In the genomic region with DNA sequence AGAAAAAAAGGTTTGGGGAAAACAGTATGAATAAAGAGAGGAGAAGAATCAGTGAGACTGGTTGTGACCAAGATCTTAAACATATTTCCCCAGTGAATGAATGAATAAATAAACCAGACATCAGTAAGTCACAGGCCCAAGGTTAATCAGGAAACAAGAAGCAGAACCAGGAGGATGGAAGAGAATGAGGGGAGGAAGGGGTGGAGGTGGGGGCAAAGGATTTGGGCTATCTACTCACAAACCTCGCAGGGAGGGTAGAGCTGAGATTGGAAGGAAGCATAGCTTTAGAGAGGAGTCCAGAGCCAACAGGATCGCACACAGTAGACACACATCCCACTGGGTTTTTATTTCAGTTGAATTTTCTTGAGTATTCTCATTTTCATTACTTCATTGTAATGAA, we compare ENCODE assay signal across 21 cellular contexts. TPM values are rescaled to one million over a fixed set of nuclear protein-coding genes. Genes with fewer than 3 reads are reported as not detected.
DNase-seq lines count a peak whose midpoint lies in the region; ATAC-seq, FAIRE-seq and TF ChIP-seq lines count a peak whose summit lies in the region.
"Had no signal": no experiment of that assay in that cellular context is flagged by ENCODE, and none has a peak within 500 bp of the region (broad histone marks: within the 10 kb centered on the region; RNA-seq: fewer than 3 reads in every experiment).

No MANE protein-coding gene starts in this region.

- H3K27me3 ChIP-seq in CD4-positive, alpha-beta T cell (ENCODE audit: control insufficient read depth, insufficient read depth, low read length): no peaks in the 10 kb centered on the region
- H3K27me3 ChIP-seq in PC-3 (ENCODE audit: low read length) (no peaks in the 10 kb centered on the region), HepG2 (ENCODE audit: control insufficient read depth in 1 of 2, insufficient read depth in 2 of 2, low read length in 2 of 2) (no peaks in the 10 kb centered on the region)
- no peaks in the 10 kb centered on the region for H3K27me3 ChIP-seq in naive thymus-derived CD4-positive, alpha-beta T cell (ENCODE audit: control insufficient read depth in 2 of 2, insufficient read depth in 2 of 2, low read length in 2 of 2)
- H3K27me3 ChIP-seq: BLaER1 treated with 17β-estradiol and CSF1 and Interleukin-3, amounts not matched to agents 10 nM and 100 nM; SJSA1 had no signal

- in situ Hi-C loops in HepG2 (cut with HindIII; ENCODE audit: extremely low pct_ligation_motif_present, low pct_unique_long_range_greater_than_20kb): no loop called here

- no peak for TF ChIP-seq CTCF in CD4-positive, alpha-beta T cell (IDR thresholded peaks at IDR 0.05)
- TF ChIP-seq CTCF in PC-3 (conservative IDR thresholded peaks at IDR 0.05; ENCODE audit: low read depth, low read length): no peak
- no peak for TF ChIP-seq CTCF in HepG2 (CRISPR knock-in tag; IDR thresholded peaks at IDR 0.05)

- H3K9ac ChIP-seq in PC-3 (ENCODE audit: low read length): no peak overlapping the region
- H3K9ac ChIP-seq in HepG2 (ENCODE audit: insufficient read depth, low read depth, low read length): no peak overlapping the region
- H3K9ac ChIP-seq: BLaER1 treated with 17β-estradiol and CSF1 and Interleukin-3, amounts not matched to agents 10 nM and 100 nM; GM23248 had no signal

- BruUV-seq in PC-3 (replicated peaks; lab: Mats Ljungman, UMichigan): no TSS peak
- no TSS peak for BruUV-seq in HepG2 (replicated peaks; lab: Mats Ljungman, UMichigan)

- 32% methylated on average over 2 of the region's 2 CpGs for WGBS in HepG2 (ENCODE audit: low lambda C conversion rate)

- H3K4me2 ChIP-seq in PC-3 (ENCODE audit: low read length) (peak overlapping the region; percentile 48; the same call in 1 of the 2 replicates), HepG2 (ENCODE audit: low read depth, low read length) (no peak overlapping the region)
- H3K4me2 ChIP-seq: BLaER1 treated with 17β-estradiol and CSF1 and Interleukin-3, amounts not matched to agents 10 nM and 100 nM had no signal

- no peak overlapping the region for H3K4me3 ChIP-seq in PC-3 (ENCODE audit: low read length)
- no peak overlapping the region for H3K4me3 ChIP-seq in naive thymus-derived CD4-positive, alpha-beta T cell (ENCODE audit: low read length)
- no peak overlapping the region for H3K4me3 ChIP-seq in HepG2 (replicated peaks in 1 of 3; ENCODE audit: insufficient read depth in 1 of 3, low read depth in 2 of 3, low read length in 3 of 3)
- H3K4me3 ChIP-seq: BLaER1 treated with 17β-estradiol and CSF1 and Interleukin-3, amounts not matched to agents 10 nM and 100 nM; GM12878; GM23248; SJSA1 had no signal

- no peak for TF ChIP-seq POLR2A in HepG2 (IDR thresholded peaks at IDR 0.05; ENCODE audit: insufficient read depth in 1 of 2, low read depth in 2 of 2, low read length in 2 of 2)

- no peak overlapping the region for H3K4me3 Mint-ChIP-seq in activated CD4-positive, alpha-beta memory T cell treated with anti-CD3 and anti-CD28 coated beads for 36 hours
- no peak overlapping the region for H3K4me3 Mint-ChIP-seq in activated CD4-positive, alpha-beta memory T cell treated with anti-CD3 and anti-CD28 coated beads, Interleukin-2, amount 10 ng/mL, durations not matched to agents 7 days and 5 days
- H3K4me3 Mint-ChIP-seq in CD4-positive, alpha-beta T cell: no peak overlapping the region
- H3K4me3 Mint-ChIP-seq in naive thymus-derived CD4-positive, alpha-beta T cell: no peak overlapping the region

- POLR2A ChIA-PET in activated CD4-positive, alpha-beta memory T cell treated with anti-CD3 and anti-CD28 coated beads for 36 hours (lab: Charles Lee): interaction anchor here (1.3 kb wide), 1 partner anchor 96 kb away, joined by 3 read pairs; no protein-coding TSS in a partner anchor
- POLR2A ChIA-PET in activated CD4-positive, alpha-beta memory T cell treated with anti-CD3 and anti-CD28 coated beads, Interleukin-2, amount 10 ng/mL, durations not matched to agents 7 days and 5 days (lab: Charles Lee): no interaction called here
- POLR2A ChIA-PET in CD4-positive, alpha-beta T cell (lab: Charles Lee): no interaction called here
- POLR2A ChIA-PET in PC-3 (lab: Charles Lee; ENCODE audit: unreplicated experiment): no interaction called here
- POLR2A ChIA-PET in naive thymus-derived CD4-positive, alpha-beta T cell (lab: Charles Lee): interaction anchor here (0.7 kb wide), 1 partner anchor 45 kb away, joined by 3 read pairs; no protein-coding TSS in a partner anchor
- POLR2A ChIA-PET in HepG2 (lab: Yijun Ruan, JAX): no interaction called here

- peak overlapping the region; percentile 55 for H3K27ac Mint-ChIP-seq in activated CD4-positive, alpha-beta memory T cell treated with anti-CD3 and anti-CD28 coated beads for 36 hours
- no peak overlapping the region for H3K27ac Mint-ChIP-seq in activated CD4-positive, alpha-beta memory T cell treated with anti-CD3 and anti-CD28 coated beads, Interleukin-2, amount 10 ng/mL, durations not matched to agents 7 days and 5 days
- peak overlapping the region; percentile 74 for H3K27ac Mint-ChIP-seq in CD4-positive, alpha-beta T cell
- peak overlapping the region in 8 of 9 donors; percentile 2 to 83 (median 67) for H3K27ac Mint-ChIP-seq in naive thymus-derived CD4-positive, alpha-beta T cell

- H3K79me2 ChIP-seq in PC-3 (ENCODE audit: low read length) (no peaks in the 10 kb centered on the region), HepG2 (ENCODE audit: insufficient read depth, low read length) (no peaks in the 10 kb centered on the region)

- peak overlapping the region; percentile 44 for H2AFZ ChIP-seq in PC-3 (ENCODE audit: low read length)
- H2AFZ ChIP-seq in HepG2 (ENCODE audit: low read length): no peak overlapping the region
- H2AFZ ChIP-seq: GM23248 had no signal

- H3K4me1 Mint-ChIP-seq in activated CD4-positive, alpha-beta memory T cell treated with anti-CD3 and anti-CD28 coated beads for 36 hours (ENCODE audit: low read depth): peaks cover 44% of the 10 kb centered on the region
- H3K4me1 Mint-ChIP-seq in activated CD4-positive, alpha-beta memory T cell treated with anti-CD3 and anti-CD28 coated beads, Interleukin-2, amount 10 ng/mL, durations not matched to agents 7 days and 5 days: peaks cover 12% of the 10 kb centered on the region
- peaks cover 39% of the 10 kb centered on the region for H3K4me1 Mint-ChIP-seq in CD4-positive, alpha-beta T cell (ENCODE audit: low read depth)
- H3K4me1 Mint-ChIP-seq in naive thymus-derived CD4-positive, alpha-beta T cell: peaks cover 3 to 54% (median 22%) of the 10 kb centered on the region in 7 donors

- no peak for TF ChIP-seq RAD21 in HepG2 (CRISPR knock-in tag; IDR thresholded peaks at IDR 0.05)

- no peaks in the 10 kb centered on the region for H3K27me3 Mint-ChIP-seq in activated CD4-positive, alpha-beta memory T cell treated with anti-CD3 and anti-CD28 coated beads for 36 hours
- no peaks in the 10 kb centered on the region for H3K27me3 Mint-ChIP-seq in activated CD4-positive, alpha-beta memory T cell treated with anti-CD3 and anti-CD28 coated beads, Interleukin-2, amount 10 ng/mL, durations not matched to agents 7 days and 5 days
- no peaks in the 10 kb centered on the region for H3K27me3 Mint-ChIP-seq in CD4-positive, alpha-beta T cell
- H3K27me3 Mint-ChIP-seq in naive thymus-derived CD4-positive, alpha-beta T cell: no peaks in the 10 kb centered on the region

- TF ChIP-seq EP300 in HepG2 (IDR thresholded peaks at IDR 0.05; ENCODE audit: low read depth in 2 of 2, low read length in 2 of 2) (no peak), HepG2 (CRISPR knock-in tag; IDR thresholded peaks at IDR 0.05; ENCODE audit: borderline replicate concordance) (no peak)

- H3K36me3 ChIP-seq in PC-3 (ENCODE audit: low read depth, low read length) (no peaks in the 10 kb centered on the region), HepG2 (replicated peaks in 1 of 2; ENCODE audit: control insufficient read depth in 1 of 2, insufficient read depth in 2 of 2, low read length in 2 of 2) (no peaks in the 10 kb centered on the region)
- peaks cover 48 to 78% (median 66%) of the 10 kb centered on the region in 3 experiments for H3K36me3 ChIP-seq in naive thymus-derived CD4-positive, alpha-beta T cell (ENCODE audit: control insufficient read depth in 2 of 3, insufficient read depth in 3 of 3, low read length in 3 of 3)
- H3K36me3 ChIP-seq: SJSA1 had no signal

- DNase-seq in activated CD4-positive, alpha-beta memory T cell treated with anti-CD3 and anti-CD28 coated beads for 36 hours: no peak
- DNase-seq in activated CD4-positive, alpha-beta memory T cell treated with anti-CD3 and anti-CD28 coated beads, Interleukin-2, amount 10 ng/mL, durations not matched to agents 7 days and 5 days: no peak
- DNase-seq in CD4-positive, alpha-beta T cell: no peak
- DNase-seq in PC-3: no peak
- DNase-seq in naive thymus-derived CD4-positive, alpha-beta T cell: no peak
- DNase-seq in NCI-H2196 treated with DMSO at 0.1 percent for 48 hours (lab: John Stamatoyannopoulos, UW; ENCODE audit: unreplicated experiment): no peak
- DNase-seq in HepG2 (ENCODE audit: low spot score): no peak
- no peak for DNase-seq in amniotic stem cell (lab: John Stamatoyannopoulos, UW)
- DNase-seq: DMS79; KBM-7; NCI-H1092 treated with DMSO at 0.1 percent for 48 hours; NCI-H1694; NCI-H2107; NCI-H69; NK-92 treated with Interleukin-12 subunit alpha and Interleukin-12 subunit beta, amount 100 ng/mL, for 24 hours; OCI-M1 had no signal

- H4K20me1 ChIP-seq in PC-3 (ENCODE audit: low read length) (no peaks in the 10 kb centered on the region), HepG2 (ENCODE audit: insufficient read depth, low read length) (no peaks in the 10 kb centered on the region)

- H3K27ac ChIP-seq in CD4-positive, alpha-beta T cell (ENCODE audit: low read depth, low read length): no peak overlapping the region
- H3K27ac ChIP-seq in PC-3 (ENCODE audit: low read length) (peak overlapping the region; percentile 72), HepG2 (ENCODE audit: extremely low read length, insufficient read depth, low read length) (no peak overlapping the region)
- no peak overlapping the region for H3K27ac ChIP-seq in naive thymus-derived CD4-positive, alpha-beta T cell (ENCODE audit: low read depth, low read length)
- H3K27ac ChIP-seq: BLaER1 treated with 17β-estradiol and CSF1 and Interleukin-3, amounts not matched to agents 10 nM and 100 nM; GM23248; RWPE1; SJSA1 had no signal

- CTCF ChIA-PET in activated CD4-positive, alpha-beta memory T cell treated with anti-CD3 and anti-CD28 coated beads for 36 hours (lab: Charles Lee): interaction anchor here (1.0 to 1.4 kb wide), 2 partner anchors 41 to 70 kb away, joined by 4 read pairs; no protein-coding TSS in a partner anchor
- CTCF ChIA-PET in activated CD4-positive, alpha-beta memory T cell treated with anti-CD3 and anti-CD28 coated beads, Interleukin-2, amount 10 ng/mL, durations not matched to agents 7 days and 5 days (lab: Charles Lee): no interaction called here
- CTCF ChIA-PET in CD4-positive, alpha-beta T cell (lab: Charles Lee): interaction anchor here (1.1 kb wide), 1 partner anchor 9 kb away, joined by 3 read pairs; no protein-coding TSS in a partner anchor
- CTCF ChIA-PET in PC-3 (lab: Charles Lee): no interaction called here
- CTCF ChIA-PET in naive thymus-derived CD4-positive, alpha-beta T cell (lab: Charles Lee): interaction anchor here (1.0 kb wide), 1 partner anchor 162 kb away, joined by 3 read pairs; no protein-coding TSS in a partner anchor
- CTCF ChIA-PET in HepG2 (lab: Yijun Ruan, JAX; ENCODE audit: low intra/inter-chr PET ratio, low total read pairs): no interaction called here

- no peaks in the 10 kb centered on the region for H3K9me3 ChIP-seq in CD4-positive, alpha-beta T cell (ENCODE audit: control insufficient read depth, low read length)
- H3K9me3 ChIP-seq in PC-3 (ENCODE audit: low read length) (no peaks in the 10 kb centered on the region), HepG2 (ENCODE audit: low read length) (no peaks in the 10 kb centered on the region)
- H3K9me3 ChIP-seq in naive thymus-derived CD4-positive, alpha-beta T cell (ENCODE audit: control insufficient read depth in 2 of 3, low read length in 3 of 3): no peaks in the 10 kb centered on the region
- H3K9me3 ChIP-seq: BLaER1 treated with 17β-estradiol and CSF1 and Interleukin-3, amounts not matched to agents 10 nM and 100 nM; SJSA1 had no signal

- H3K9me2 ChIP-seq in PC-3 (replicated peaks; ENCODE audit: low read length): no peaks in the 10 kb centered on the region

- no peaks in the 10 kb centered on the region for H3K9me3 Mint-ChIP-seq in activated CD4-positive, alpha-beta memory T cell treated with anti-CD3 and anti-CD28 coated beads for 36 hours
- no peaks in the 10 kb centered on the region for H3K9me3 Mint-ChIP-seq in activated CD4-positive, alpha-beta memory T cell treated with anti-CD3 and anti-CD28 coated beads, Interleukin-2, amount 10 ng/mL, durations not matched to agents 7 days and 5 days
- H3K9me3 Mint-ChIP-seq in CD4-positive, alpha-beta T cell: no peaks in the 10 kb centered on the region
- no peaks in the 10 kb centered on the region for H3K9me3 Mint-ChIP-seq in naive thymus-derived CD4-positive, alpha-beta T cell

- intact Hi-C loops in activated CD4-positive, alpha-beta memory T cell treated with anti-CD3 and anti-CD28 coated beads for 36 hours (cut with micrococcal nuclease): loop anchor here (2.0 kb wide), 1 partner anchor 17 kb away; no protein-coding TSS in a partner anchor
- intact Hi-C loops in CD4-positive, alpha-beta T cell (cut with DNase I, micrococcal nuclease): no loop called here
- intact Hi-C loops in PC-3 (cut with micrococcal nuclease) (no loop called here), HepG2 (cut with micrococcal nuclease; ENCODE audit: unreplicated experiment) (no loop called here)
- intact Hi-C loops in naive thymus-derived CD4-positive, alpha-beta T cell (cut with micrococcal nuclease): loop anchor here in 1 of 2 donors (1.0 kb wide), 1 partner anchor 7 kb away; no protein-coding TSS in a partner anchor

- peaks cover 22% of the 10 kb centered on the region for H3K36me3 Mint-ChIP-seq in activated CD4-positive, alpha-beta memory T cell treated with anti-CD3 and anti-CD28 coated beads for 36 hours
- H3K36me3 Mint-ChIP-seq in activated CD4-positive, alpha-beta memory T cell treated with anti-CD3 and anti-CD28 coated beads, Interleukin-2, amount 10 ng/mL, durations not matched to agents 7 days and 5 days (ENCODE audit: low read depth): peaks cover 67% of the 10 kb centered on the region
- peaks cover 89% of the 10 kb centered on the region for H3K36me3 Mint-ChIP-seq in CD4-positive, alpha-beta T cell (ENCODE audit: low read depth)
- H3K36me3 Mint-ChIP-seq in naive thymus-derived CD4-positive, alpha-beta T cell: peaks cover 24 to 48% (median 40%) of the 10 kb centered on the region in 5 donors

- peaks cover 53% of the 10 kb centered on the region for H3K4me1 ChIP-seq in PC-3 (ENCODE audit: insufficient read depth, low read length)
- H3K4me1 ChIP-seq in naive thymus-derived CD4-positive, alpha-beta T cell (ENCODE audit: control insufficient read depth in 2 of 2, insufficient read depth in 2 of 2, low read length in 2 of 2): no peaks in the 10 kb centered on the region
- no peaks in the 10 kb centered on the region for H3K4me1 ChIP-seq in HepG2 (ENCODE audit: insufficient read depth, low read length)
- H3K4me1 ChIP-seq: BLaER1 treated with 17β-estradiol and CSF1 and Interleukin-3, amounts not matched to agents 10 nM and 100 nM; SJSA1 had no signal

- no peaks in the 10 kb centered on the region for H3F3A ChIP-seq in PC-3 (ENCODE audit: low read length, unreplicated experiment)

- no peak for FAIRE-seq in HepG2 (lab: Jason Lieb, UNC)
- FAIRE-seq: GM12878 had no signal

- ATAC-seq in CD4-positive, alpha-beta T cell (ENCODE audit: poor library complexity): no peak
- ATAC-seq in PC-3: no peak
- no peak for ATAC-seq in naive thymus-derived CD4-positive, alpha-beta T cell
- no peak for ATAC-seq in HepG2
- ATAC-seq: GM12878 had no signal

RNA-seq across cellular contexts. Expression of gene RICTOR, which starts 47.7 kb away (rescaled TPM):
- 10 to 100 TPM; 27.7 to 27.8 TPM for total RNA-seq in activated CD4-positive, alpha-beta memory T cell treated with anti-CD3 and anti-CD28 coated beads for 36 hours
- 10 to 100 TPM; 50.4 to 56.4 TPM for total RNA-seq in activated CD4-positive, alpha-beta memory T cell treated with anti-CD3 and anti-CD28 coated beads, Interleukin-2, amount 10 ng/mL, durations not matched to agents 7 days and 5 days
- 100 to 1,000 TPM; 125 TPM for total RNA-seq in CD4-positive, alpha-beta T cell
- total RNA-seq in PC-3 (2014; rRNA removed): 24.5 and 28.1 TPM in 2 replicates
- 10 to 100 TPM; 56.9 to 96.2 (median 86.5) TPM for total RNA-seq in naive thymus-derived CD4-positive, alpha-beta T cell
- polyA plus RNA-seq in naive thymus-derived CD4-positive, alpha-beta T cell: 10 to 100 TPM; 16.2 to 22.9 TPM
- total RNA-seq in HepG2 (2016; rRNA removed; fragmentation: Illumina TruSeq; extraction: Trizol): 10.7 and 32.6 TPM in 2 replicates
- 16.4 and 17.4 TPM in 2 replicates for total RNA-seq in HepG2 (2016; cell fraction: cytosol; rRNA removed; fragmentation: Illumina TruSeq; extraction: Trizol; ENCODE audit: low read depth)
- 10.0 and 26.1 TPM in 2 replicates for total RNA-seq in HepG2 (2016; cell fraction: insoluble cytoplasmic fraction; rRNA removed; fragmentation: Illumina TruSeq; extraction: Trizol)
- total RNA-seq in HepG2 (2016; cell fraction: membrane; rRNA removed; fragmentation: Illumina TruSeq; extraction: Trizol): 6.9 and 7.8 TPM in 2 replicates
- 29.8 and 31.8 TPM in 2 replicates for total RNA-seq in HepG2 (2016; cell fraction: nucleus; rRNA removed; fragmentation: Illumina TruSeq; extraction: Trizol)
- polyA plus RNA-seq in HepG2 (2011; rRNA removed): 11.0 and 15.4 TPM in 2 replicates
- polyA plus RNA-seq in HepG2 (2011; cell fraction: cytosol; rRNA removed): 3.2 and 5.3 TPM in 2 replicates
- polyA plus RNA-seq in HepG2 (2011; cell fraction: nucleus; rRNA removed): 20.3 and 24.2 TPM in 2 replicates
- 10.5 and 12.5 TPM in 2 replicates for polyA plus RNA-seq in HepG2 (2012)
- polyA plus RNA-seq in HepG2 (2016; cell fraction: cytosol; fragmentation: Illumina TruSeq; extraction: Trizol; ENCODE audit: low read depth): 0.07 and 0.10 TPM in 2 replicates
- 6.0 and 7.1 TPM in 2 replicates for polyA plus RNA-seq in HepG2 (2016; cell fraction: insoluble cytoplasmic fraction; fragmentation: Illumina TruSeq; extraction: Trizol; ENCODE audit: low read depth)
- polyA plus RNA-seq in HepG2 (2016; cell fraction: membrane; fragmentation: Illumina TruSeq; extraction: Trizol; ENCODE audit: low read depth): 0.34 and 0.49 TPM in 2 replicates
- polyA plus RNA-seq in HepG2 (2016; cell fraction: nucleus; fragmentation: Illumina TruSeq; extraction: Trizol; ENCODE audit: insufficient read depth, low read depth): 22.0 and 22.5 TPM in 2 replicates
- polyA minus RNA-seq in HepG2 (2011; rRNA and poly(A)+ RNA removed; ENCODE audit: low replicate concordance): 49.0 and 56.1 TPM in 2 replicates
- polyA minus RNA-seq in HepG2 (2011; cell fraction: cytosol; rRNA and poly(A)+ RNA removed): 25.4 and 35.2 TPM in 2 replicates
- 180 and 184 TPM in 2 replicates for polyA minus RNA-seq in HepG2 (2011; cell fraction: nucleus; rRNA and poly(A)+ RNA removed)

Comparison
In these comparisons a context has a peak if more than half of its experiments do, and no peak if none do; other contexts are left out.
1. CTCF ChIA-PET loops: an anchor here in activated CD4-positive, alpha-beta memory T cell treated with anti-CD3 and anti-CD28 coated beads for 36 hours (1.0 to 1.4 kb wide), CD4-positive, alpha-beta T cell (1.1 kb wide) and naive thymus-derived CD4-positive, alpha-beta T cell (1.0 kb wide); none called in activated CD4-positive, alpha-beta memory T cell treated with anti-CD3 and anti-CD28 coated beads, Interleukin-2, amount 10 ng/mL, durations not matched to agents 7 days and 5 days, PC-3 and HepG2.
2. POLR2A ChIA-PET loops: an anchor here in activated CD4-positive, alpha-beta memory T cell treated with anti-CD3 and anti-CD28 coated beads for 36 hours (1.3 kb wide) and naive thymus-derived CD4-positive, alpha-beta T cell (0.7 kb wide); none called in activated CD4-positive, alpha-beta memory T cell treated with anti-CD3 and anti-CD28 coated beads, Interleukin-2, amount 10 ng/mL, durations not matched to agents 7 days and 5 days, CD4-positive, alpha-beta T cell, PC-3 and HepG2.